In the genomic region with DNA sequence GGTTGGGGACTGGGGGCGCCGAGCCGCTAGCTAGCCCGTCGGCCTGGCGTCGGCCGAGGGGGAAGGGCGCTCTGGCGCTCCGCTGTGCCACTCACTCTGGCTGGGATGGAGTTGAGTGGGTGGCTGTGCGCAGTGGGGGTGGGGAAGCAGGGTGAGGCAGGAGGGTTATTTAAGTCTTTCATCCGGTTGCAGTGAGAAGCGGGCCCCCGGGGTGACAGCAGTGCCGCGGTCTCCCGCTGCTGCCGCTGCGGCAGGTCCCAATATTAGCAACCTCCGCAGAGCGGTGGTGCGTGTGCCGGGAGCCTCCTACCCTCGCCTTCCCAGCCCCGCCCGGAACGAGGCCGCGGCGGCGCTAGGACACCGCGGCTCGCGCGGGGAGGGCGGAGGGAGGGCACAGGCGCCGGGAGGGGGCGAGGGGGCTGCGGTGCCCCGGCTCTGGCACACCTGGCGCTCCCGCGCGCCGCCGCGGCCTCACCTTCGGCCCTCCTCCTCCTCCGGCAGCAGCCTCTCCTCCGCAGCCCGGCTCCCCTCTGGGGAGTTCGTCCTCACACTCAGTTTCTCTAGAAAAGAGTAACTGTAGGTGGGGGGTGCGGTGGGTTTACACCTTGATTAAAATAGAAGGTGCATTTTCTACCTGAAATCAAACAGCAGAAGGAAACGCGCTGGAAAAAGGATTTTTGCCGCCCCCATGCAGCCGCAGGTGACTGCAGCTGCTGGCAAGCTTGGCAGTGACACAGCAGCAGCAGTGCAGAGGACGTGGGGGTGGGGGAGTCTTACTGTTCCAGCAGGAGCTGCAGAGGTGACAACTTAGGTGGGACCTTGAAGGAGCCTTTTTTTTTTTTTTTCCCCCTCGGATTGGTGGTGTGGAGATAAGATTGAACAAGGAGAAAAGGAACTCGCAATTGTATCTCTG, we compare ENCODE assay signal across 8 cellular contexts. TPM values are rescaled to one million over a fixed set of nuclear protein-coding genes. Genes with fewer than 3 reads are reported as not detected.
DNase-seq lines count a peak whose midpoint lies in the region; ATAC-seq, FAIRE-seq and TF ChIP-seq lines count a peak whose summit lies in the region.

No MANE protein-coding gene starts in this region.

- no peak for ATAC-seq in A549
- no peak for ATAC-seq in naive thymus-derived CD4-positive, alpha-beta T cell
- ATAC-seq in upper lobe of right lung: peak; percentile 54
- ATAC-seq in HG03342 (IDR thresholded peaks at IDR 0.05; ENCODE audit: unreplicated experiment): no peak
- no peak for ATAC-seq in GM19023 (IDR thresholded peaks at IDR 0.05; ENCODE audit: unreplicated experiment)

- H3K9me3 ChIP-seq in A549 (no peaks in the 10 kb centered on the region), HUES48 (ENCODE audit: control insufficient read depth, insufficient read depth, low read length) (no peaks in the 10 kb centered on the region), endocrine pancreas (ENCODE audit: control insufficient read depth, low read length) (no peaks in the 10 kb centered on the region), upper lobe of right lung (no peaks in the 10 kb centered on the region)
- no peaks in the 10 kb centered on the region for H3K9me3 ChIP-seq in naive thymus-derived CD4-positive, alpha-beta T cell (ENCODE audit: control insufficient read depth in 2 of 3, low read length in 3 of 3)

- peak overlapping the region; percentile 90 for H3K4me2 ChIP-seq in A549

- no peak overlapping the region for H3K27ac ChIP-seq in A549
- H3K27ac ChIP-seq in HUES48 (ENCODE audit: low read depth, low read length): no peak overlapping the region
- H3K27ac ChIP-seq in naive thymus-derived CD4-positive, alpha-beta T cell (ENCODE audit: low read depth, low read length): no peak overlapping the region
- peak overlapping the region; percentile 11 for H3K27ac ChIP-seq in upper lobe of right lung

- intact Hi-C loops in naive thymus-derived CD4-positive, alpha-beta T cell (cut with micrococcal nuclease): loop anchor here (1.0 to 10.0 kb wide), 5 partner anchors 8 to 489 kb away; a partner anchor contains a TSS
- intact Hi-C loops in upper lobe of right lung (cut with DNase I): no loop called here

- H3K9ac ChIP-seq in HUES48 (ENCODE audit: low read depth, low read length) (no peak overlapping the region), endocrine pancreas (ENCODE audit: control insufficient read depth, insufficient read depth, low read length) (peak overlapping the region; percentile 69)

- H3K36me3 ChIP-seq in HUES48 (ENCODE audit: control insufficient read depth, insufficient read depth, low read length) (no peaks in the 10 kb centered on the region), endocrine pancreas (ENCODE audit: control insufficient read depth, insufficient read depth, low read length) (no peaks in the 10 kb centered on the region), upper lobe of right lung (no peaks in the 10 kb centered on the region)
- no peaks in the 10 kb centered on the region for H3K36me3 ChIP-seq in naive thymus-derived CD4-positive, alpha-beta T cell (ENCODE audit: control insufficient read depth in 2 of 3, insufficient read depth in 3 of 3, low read length in 3 of 3)

- DNase-seq in A549 (ENCODE audit: low read depth in 1 of 2, low spot score in 1 of 2) (no peak), upper lobe of right lung (peak; percentile 80)
- DNase-seq in activated CD4-positive, alpha-beta T cell treated with anti-CD3 and anti-CD28 coated beads for 48 hours: peak; percentile 47
- DNase-seq in naive thymus-derived CD4-positive, alpha-beta T cell: peak; percentile 18 to 57 (median 40)

- no peak for TF ChIP-seq EP300 in A549 (IDR thresholded peaks at IDR 0.05)

- CTCF ChIA-PET in A549 (lab: Yijun Ruan, JAX): interaction anchor here (0.7 kb wide), 1 partner anchor 12 kb away, joined by 4 read pairs; no protein-coding TSS in a partner anchor
- CTCF ChIA-PET in naive thymus-derived CD4-positive, alpha-beta T cell (lab: Charles Lee): interaction anchor here (1.6 kb wide), 1 partner anchor 14 kb away, joined by 3 read pairs; no protein-coding TSS in a partner anchor

- peak overlapping the region in 3 of 9 donors; percentile 1 to 71 (median 13) for H3K27ac Mint-ChIP-seq in naive thymus-derived CD4-positive, alpha-beta T cell

- H3K27me3 ChIP-seq in HUES48 (ENCODE audit: control insufficient read depth, insufficient read depth, low read length) (peaks cover 81% of the 10 kb centered on the region), endocrine pancreas (ENCODE audit: control insufficient read depth, insufficient read depth, low read length) (no peaks in the 10 kb centered on the region), upper lobe of right lung (peaks cover 32% of the 10 kb centered on the region)
- peaks cover 0 to 10% of the 10 kb centered on the region in 2 donors for H3K27me3 ChIP-seq in naive thymus-derived CD4-positive, alpha-beta T cell (ENCODE audit: control insufficient read depth in 2 of 2, insufficient read depth in 2 of 2, low read length in 2 of 2)

- H3K4me1 ChIP-seq in A549 (peaks cover 21% of the 10 kb centered on the region; the same call in 2 of the 3 replicates), HUES48 (ENCODE audit: control insufficient read depth, insufficient read depth, low read length) (peaks cover 24% of the 10 kb centered on the region), endocrine pancreas (ENCODE audit: control insufficient read depth, insufficient read depth, low read length) (peaks cover 3% of the 10 kb centered on the region), upper lobe of right lung (peaks cover 23% of the 10 kb centered on the region)
- H3K4me1 ChIP-seq in naive thymus-derived CD4-positive, alpha-beta T cell (ENCODE audit: control insufficient read depth in 2 of 2, insufficient read depth in 2 of 2, low read length in 2 of 2): peaks cover 14 to 28% of the 10 kb centered on the region in 2 donors

- TF ChIP-seq RAD21 in A549 (conservative IDR thresholded peaks at IDR 0.05 in 1 of 2, IDR thresholded peaks at IDR 0.05 in 1 of 2): no peak

- no peaks in the 10 kb centered on the region for H3K36me3 Mint-ChIP-seq in naive thymus-derived CD4-positive, alpha-beta T cell

- peaks cover 6 to 79% (median 24%) of the 10 kb centered on the region in 5 donors for H3K27me3 Mint-ChIP-seq in naive thymus-derived CD4-positive, alpha-beta T cell

- no peak for TF ChIP-seq POLR2A in A549 (IDR thresholded peaks at IDR 0.05; ENCODE audit: low read length)

- POLR2A ChIA-PET in A549 (lab: Yijun Ruan, JAX): no interaction called here
- POLR2A ChIA-PET in naive thymus-derived CD4-positive, alpha-beta T cell (lab: Charles Lee): interaction anchor here (0.5 to 8.2 kb wide), 2 partner anchors 71 to 903 kb away, joined by 3 to 86 read pairs; a partner anchor contains a TSS

- FAIRE-seq in A549 (lab: Jason Lieb, UNC): no peak

- WGBS in A549 (ENCODE audit: missing lambda C conversion rate): 48% methylated on average over 9 of the region's 63 CpGs

- peaks cover 0 to 3% (median 0%) of the 10 kb centered on the region in 11 donors for H3K9me3 Mint-ChIP-seq in naive thymus-derived CD4-positive, alpha-beta T cell

- H3K4me3 ChIP-seq in A549: peak overlapping the region; percentile 29; the same call in 2 of the 3 replicates
- peak overlapping the region; percentile 64 for H3K4me3 ChIP-seq in HUES48 (ENCODE audit: low read depth, low read length)
- H3K4me3 ChIP-seq in endocrine pancreas (ENCODE audit: control insufficient read depth, insufficient read depth, low read length): peak overlapping the region; percentile 54
- peak overlapping the region; percentile 64 for H3K4me3 ChIP-seq in naive thymus-derived CD4-positive, alpha-beta T cell (ENCODE audit: low read length)
- H3K4me3 ChIP-seq in upper lobe of right lung: peak overlapping the region; percentile 66

- TF ChIP-seq CTCF in A549 (IDR thresholded peaks at IDR 0.05) (no peak), upper lobe of right lung (IDR thresholded peaks at IDR 0.05) (no peak)

- H3K4me3 Mint-ChIP-seq in naive thymus-derived CD4-positive, alpha-beta T cell: peak overlapping the region; percentile 80 to 98 (median 90)

- H3K4me1 Mint-ChIP-seq in naive thymus-derived CD4-positive, alpha-beta T cell: peaks cover 18 to 38% (median 35%) of the 10 kb centered on the region in 7 donors

TF ChIP-seq in A549, 52 proteins besides CTCF, POLR2A, EP300 and RAD21:
- no peak for TF ChIP-seq RNF2 (IDR thresholded peaks at IDR 0.05; ENCODE audit: borderline replicate concordance, low read depth)
- TF ChIP-seq EHMT2 (IDR thresholded peaks at IDR 0.05; ENCODE audit: low read depth): no peak
- TF ChIP-seq GATA3 (IDR thresholded peaks at IDR 0.05; ENCODE audit: borderline replicate concordance): no peak

RNA-seq across cellular contexts. Expression of a gene that starts 4.5 kb away (rescaled TPM):
- polyA plus RNA-seq in A549 (2011; rRNA removed) (not detected in 2 replicates), A549 (2017; fragmentation: RNase III; extraction: RNeasy Plus Mini Kit Qiagen cat#74134 plus additional on column Dnase treatment) (not detected in 3 replicates)
- polyA plus RNA-seq in A549 (2012; cell fraction: cytosol; rRNA removed): not detected in 2 replicates
- not detected in 2 replicates for polyA plus RNA-seq in A549 (2012; cell fraction: nucleus; rRNA removed)
- polyA minus RNA-seq in A549 (2011; rRNA and poly(A)+ RNA removed): not detected in 2 replicates
- total RNA-seq in naive thymus-derived CD4-positive, alpha-beta T cell: 1 to 10 TPM in 4 of 5 experiments, under 1 TPM in 1; 0.19 to 5.6 (median 2.0) TPM
- 1 to 10 TPM; 1.2 to 3.1 TPM for polyA plus RNA-seq in naive thymus-derived CD4-positive, alpha-beta T cell
- 2.7 TPM for total RNA-seq in upper lobe of right lung

Comparison
In these comparisons a context has a peak if more than half of its experiments do, and no peak if none do; other contexts are left out.
1. DNase-seq: peak in activated CD4-positive, alpha-beta T cell treated with anti-CD3 and anti-CD28 coated beads for 48 hours (single experiment), naive thymus-derived CD4-positive, alpha-beta T cell (9 of 9) and upper lobe of right lung (single experiment); none in A549 (0 of 2).
2. Peak in every context shown above with its lines, with median percentiles within 50 percentile points of each other: H3K4me3 ChIP-seq.